Comparison of ENCODE assay signal across 10 cellular contexts in genomic region chr2:225274751-225275150, GRCh38.
DNase-seq lines count a peak whose midpoint lies in the region; ATAC-seq and TF ChIP-seq lines count a peak whose summit lies in the region.
"Had no signal": no experiment of that assay in that cellular context is flagged by ENCODE, and none has a peak within 500 bp of the region (broad histone marks: within the 10 kb centered on the region; RNA-seq: fewer than 3 reads in every experiment).

No MANE protein-coding gene starts in this region.

- H3K27ac ChIP-seq in upper lobe of right lung, result no peak overlapping the region
- H3K27ac ChIP-seq: vagina had no signal

- no peaks in the 10 kb centered on the region for H3K9me3 ChIP-seq in upper lobe of right lung
- H3K9me3 ChIP-seq: vagina had no signal

- no peaks in the 10 kb centered on the region for H3K4me1 Mint-ChIP-seq in endothelial cell (ENCODE audit: unreplicated experiment)

- H3K27me3 Mint-ChIP-seq in endothelial cell (ENCODE audit: unreplicated experiment), result no peaks in the 10 kb centered on the region

- H3K9me3 Mint-ChIP-seq in endothelial cell (ENCODE audit: unreplicated experiment), result no peaks in the 10 kb centered on the region
- H3K9me3 Mint-ChIP-seq: effector memory CD8-positive, alpha-beta T cell had no signal

- H3K36me3 Mint-ChIP-seq in endothelial cell (ENCODE audit: low read depth, unreplicated experiment), result no peaks in the 10 kb centered on the region

- H3K4me1 ChIP-seq in upper lobe of right lung, result no peaks in the 10 kb centered on the region
- H3K4me1 ChIP-seq: vagina had no signal

- intact Hi-C loops in upper lobe of right lung (cut with DNase I) (no loop called here), left colon (cut with DNase I, micrococcal nuclease) (no loop called here)

- no peaks in the 10 kb centered on the region for H3K27me3 ChIP-seq in upper lobe of right lung
- H3K27me3 ChIP-seq: vagina had no signal

- DNase-seq in NCI-H82 (lab: John Stamatoyannopoulos, UW), result peak; percentile 88
- DNase-seq in fibroblast of the conjunctiva (ENCODE audit: low read depth), result peak; percentile 17
- DNase-seq in upper lobe of right lung, result no peak
- DNase-seq in endothelial cell (ENCODE audit: low spot score), result no peak
- DNase-seq in left colon, result no peak
- DNase-seq: effector memory CD8-positive, alpha-beta T cell had no signal

- no peaks in the 10 kb centered on the region for H3K36me3 ChIP-seq in upper lobe of right lung
- H3K36me3 ChIP-seq: vagina had no signal

- H3K4me3 Mint-ChIP-seq in endothelial cell (ENCODE audit: unreplicated experiment), result no peak overlapping the region
- H3K4me3 Mint-ChIP-seq: effector memory CD8-positive, alpha-beta T cell had no signal

- peak; percentile 30 for ATAC-seq in GM18505 (IDR thresholded peaks at IDR 0.05; ENCODE audit: unreplicated experiment)
- ATAC-seq in HG03378 (IDR thresholded peaks at IDR 0.05; ENCODE audit: unreplicated experiment), result peak; percentile 31
- no peak for ATAC-seq in upper lobe of right lung
- ATAC-seq in left colon, result no peak
- ATAC-seq in HG03280 (IDR thresholded peaks at IDR 0.05; ENCODE audit: unreplicated experiment), result no peak
- ATAC-seq: effector memory CD8-positive, alpha-beta T cell had no signal

- no peak overlapping the region for H3K27ac Mint-ChIP-seq in endothelial cell (ENCODE audit: unreplicated experiment)
- H3K27ac Mint-ChIP-seq: effector memory CD8-positive, alpha-beta T cell had no signal

- TF ChIP-seq POLR2A in GM18505 (IDR thresholded peaks at IDR 0.05; ENCODE audit: borderline replicate concordance, extremely low read depth, insufficient read depth, insufficient read length), result no peak

- no peak overlapping the region for H3K4me3 ChIP-seq in upper lobe of right lung
- H3K4me3 ChIP-seq: vagina had no signal

- TF ChIP-seq CTCF in upper lobe of right lung (IDR thresholded peaks at IDR 0.05) (no peak), endothelial cell (IDR thresholded peaks at IDR 0.05; ENCODE audit: unreplicated experiment) (no peak)

Comparison
In these comparisons a context has a peak if more than half of its experiments do, and no peak if none do; other contexts are left out.
1. ATAC-seq: peak in GM18505 (single experiment) and HG03378 (single experiment); none in upper lobe of right lung (single experiment), left colon (single experiment) and HG03280 (single experiment).
2. DNase-seq: peak in NCI-H82 (single experiment) and fibroblast of the conjunctiva (single experiment); none in upper lobe of right lung (single experiment), endothelial cell (single experiment) and left colon (0 of 2).